Comparison of ENCODE assay signal across 10 cellular contexts in genomic region chr6:13825871-13826270, GRCh38.
"Had no signal": no experiment of that assay in that cellular context is flagged by ENCODE, and none has a peak within 500 bp of the region (broad histone marks: within the 10 kb centered on the region; RNA-seq: fewer than 3 reads in every experiment).

No MANE protein-coding gene starts in this region.

- H3K4me1 ChIP-seq: HAP-1 had no signal

- H3K4me3 Mint-ChIP-seq: HFFc6 had no signal

- H3K27ac ChIP-seq: GM23248, HL-60 had no signal

- ATAC-seq: HCT116, K562 had no signal

- H3K9ac ChIP-seq: GM23248 had no signal

- H3K27ac Mint-ChIP-seq: HFFc6 had no signal

- H3K4me3 ChIP-seq: GM23248, HAP-1, K562 had no signal

- H2AFZ ChIP-seq: GM23248 had no signal

- FAIRE-seq: K562 had no signal

- DNase-seq: GM23248, GOT3, H7, HFFc6, IMR-90, KG1 had no signal

- H3K36me3 ChIP-seq: HAP-1 had no signal
